In genomic region chr17:751269-752001, GRCh38 we compare ENCODE assay signal across 1 cellular context.
TF ChIP-seq lines count a peak whose summit lies in the region.

No MANE protein-coding gene starts in this region.

TF ChIP-seq in H1, 55 proteins besides CTCF, POLR2A, EP300 and RAD21:
- TF ChIP-seq EZH2 (IDR thresholded peaks at IDR 0.05; ENCODE audit: low read depth, low read length, severe bottlenecking) (no peak), MAX (IDR thresholded peaks at IDR 0.05) (peak; percentile 35; the same call in 1 of the 2 replicates), SAP30 (IDR thresholded peaks at IDR 0.05; ENCODE audit: insufficient read depth, insufficient replicate concordance, low read length) (peak; percentile 56)
